ENCODE assay signal across 13 cellular contexts in genomic region chr10:19828278-19829049, GRCh38. TPM values are rescaled to one million over a fixed set of nuclear protein-coding genes. Genes with fewer than 3 reads are reported as not detected.
A peak's percentile ranks its signal among the peaks of the same experiment; 100 is the strongest.
DNase-seq lines count a peak whose midpoint lies in the region; FAIRE-seq and TF ChIP-seq lines count a peak whose summit lies in the region.
"Had no signal": no experiment of that assay in that cellular context is flagged by ENCODE, and none has a peak within 500 bp of the region (broad histone marks: within the 10 kb centered on the region; RNA-seq: fewer than 3 reads in every experiment).

No MANE protein-coding gene starts in this region.

- H3K27me3 Mint-ChIP-seq in mesothelial cell of epicardium (ENCODE audit: low read depth) (no peaks in the 10 kb centered on the region), type B pancreatic cell (no peaks in the 10 kb centered on the region)

- TF ChIP-seq CTCF in fibroblast of villous mesenchyme (IDR thresholded peaks at IDR 0.05; ENCODE audit: insufficient read depth, low read depth, low read length), result no peak
- TF ChIP-seq CTCF in mesothelial cell of epicardium (IDR thresholded peaks at IDR 0.05; ENCODE audit: unreplicated experiment), result no peak
- TF ChIP-seq CTCF in type B pancreatic cell (conservative IDR thresholded peaks at IDR 0.05), result no peak

- H3K4me3 Mint-ChIP-seq in mesothelial cell of epicardium, result no peak overlapping the region
- peak overlapping the region; percentile 10 for H3K4me3 Mint-ChIP-seq in type B pancreatic cell

- H3K9me3 Mint-ChIP-seq in mesothelial cell of epicardium (peaks cover 9% of the 10 kb centered on the region), type B pancreatic cell (peaks cover 7% of the 10 kb centered on the region)

- H3K4me1 Mint-ChIP-seq in mesothelial cell of epicardium (peaks cover 70% of the 10 kb centered on the region), type B pancreatic cell (ENCODE audit: unreplicated experiment) (peaks cover 61% of the 10 kb centered on the region)

- H3K36me3 Mint-ChIP-seq in mesothelial cell of epicardium (peaks cover 13% of the 10 kb centered on the region), type B pancreatic cell (peaks cover 34% of the 10 kb centered on the region)

- H3K4me3 ChIP-seq in fibroblast of villous mesenchyme (ENCODE audit: low read depth, low read length), result no peak overlapping the region

- TF ChIP-seq POLR2A in H54 (IDR thresholded peaks at IDR 0.05; ENCODE audit: low read depth, low read length), result no peak

- DNase-seq in NOMO-1 treated with DMSO at 0.1 percent for 48 hours (lab: John Stamatoyannopoulos, UW; ENCODE audit: unreplicated experiment) (peak; percentile 64), fibroblast of villous mesenchyme (ENCODE audit: low read depth) (peak; percentile 55), mesothelial cell of epicardium (ENCODE audit: low spot score in 2 of 2, unreplicated experiment in 2 of 2) (no peak), type B pancreatic cell (ENCODE audit: extremely low spot score, unreplicated experiment) (no peak), NCI-H345 (lab: John Stamatoyannopoulos, UW) (no peak), H54 (ENCODE audit: insufficient read length, low spot score) (no peak), inferior parietal cortex (ENCODE audit: extremely low spot score) (no peak)
- DNase-seq in activated effector memory CD4-positive, alpha-beta T cell treated with Interleukin-2 at 50 U/mL for 16 hours, result no peak
- DNase-seq: caudate nucleus, foreskin melanocyte, NCI-H1417, NCI-H526 treated with DMSO at 0.1 percent for 48 hours, SK-N-SH had no signal

- H3K27ac Mint-ChIP-seq in mesothelial cell of epicardium, result peak overlapping the region; percentile 76
- peak overlapping the region; percentile 66 for H3K27ac Mint-ChIP-seq in type B pancreatic cell

- no peak for FAIRE-seq in H54 (lab: Jason Lieb, UNC)

RNA-seq across cellular contexts. Expression of gene PLXDC2, which starts 12.2 kb away (rescaled TPM):
- total RNA-seq in fibroblast of villous mesenchyme (12.6 and 19.0 TPM in 2 replicates), mesothelial cell of epicardium (60.0 to 62.7 TPM (median 62.3 TPM) in 3 replicates), type B pancreatic cell (ENCODE audit: low replicate concordance) (79.2 and 83.4 TPM in 2 replicates)

Comparison
In these comparisons a context has a peak if more than half of its experiments do, and no peak if none do; other contexts are left out.
1. DNase-seq: peak in NOMO-1 treated with DMSO at 0.1 percent for 48 hours (single experiment) and fibroblast of villous mesenchyme (single experiment); none in mesothelial cell of epicardium (0 of 2), type B pancreatic cell (single experiment), NCI-H345 (single experiment), H54 (single experiment), activated effector memory CD4-positive, alpha-beta T cell treated with Interleukin-2 at 50 U/mL for 16 hours (single experiment) and inferior parietal cortex (single experiment).